23 cellular contexts compared by ENCODE assay signal in the genomic region with DNA sequence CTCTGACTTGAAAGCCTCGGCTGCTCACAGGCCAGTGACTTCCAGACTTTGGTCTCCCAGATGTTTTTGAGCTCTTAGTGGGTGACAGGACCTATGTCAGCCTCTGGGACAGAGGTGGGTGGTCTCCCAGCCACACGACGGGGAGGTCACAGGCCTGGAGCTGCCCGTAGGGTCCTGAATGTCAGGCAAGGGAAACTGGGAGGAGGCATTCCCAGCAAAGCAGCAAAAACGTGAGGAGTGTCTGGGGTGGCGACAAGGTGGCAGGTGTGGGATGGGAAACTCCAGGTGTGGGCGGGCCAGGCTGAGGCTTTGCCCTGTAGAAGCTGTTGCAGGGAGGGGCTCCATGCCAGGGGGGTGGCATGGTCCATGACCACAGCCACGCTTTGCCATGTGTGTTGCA.
"Had no signal": no experiment of that assay in that cellular context is flagged by ENCODE, and none has a peak within 500 bp of the region (broad histone marks: within the 10 kb centered on the region; RNA-seq: fewer than 3 reads in every experiment).

No MANE protein-coding gene starts in this region.

- H3K36me3 ChIP-seq: cardiac muscle cell, colonic mucosa, heart left ventricle, left lung, lower lobe of right lung, neural progenitor cell, pancreas, prostate gland, sigmoid colon, thoracic aorta, transverse colon had no signal

- H3K4me3 ChIP-seq: cardiac muscle cell, colonic mucosa, heart left ventricle, left lung, lower lobe of right lung, neural progenitor cell, pancreas, prostate gland, sigmoid colon, skin epidermis, thoracic aorta, transverse colon had no signal

- H3K4me3 Mint-ChIP-seq: endodermal cell; memory B cell; natural killer cell treated with Interleukin-12 subunit alpha and Interleukin-12 subunit beta and Interleukin-15 and Interleukin-18, amount 100 ng/mL, for 72 hours; neural progenitor cell had no signal

- H3K4me1 ChIP-seq: colonic mucosa, heart left ventricle, left lung, lower lobe of right lung, neural progenitor cell, pancreas, prostate gland, sigmoid colon, transverse colon had no signal

- H3K9me3 Mint-ChIP-seq: memory B cell; natural killer cell treated with Interleukin-12 subunit alpha and Interleukin-12 subunit beta and Interleukin-15 and Interleukin-18, amount 100 ng/mL, for 72 hours had no signal

- H3K4me2 ChIP-seq: neural progenitor cell had no signal

- FAIRE-seq: frontal cortex, pancreas had no signal

- DNase-seq: cerebellar nuclear complex; colonic mucosa; dermis blood vessel endothelial cell; effector CD4-positive, alpha-beta T cell; endodermal cell; left lung; lower lobe of right lung; midbrain; occipital lobe; pancreas; sigmoid colon; stimulated activated CD4-positive, alpha-beta T cell treated with anti-CD3 and anti-CD28 coated beads, Interleukin-2, amount 100 ng/mL, for 48 hours; stimulated activated naive CD8-positive, alpha-beta T cell treated with anti-CD3 and anti-CD28 coated beads, Interleukin-15, Interleukin-2, amounts not matched to agents 100 U/mL and 50 U/mL, for 24 hours; transverse colon had no signal

- H3K36me3 Mint-ChIP-seq: memory B cell; natural killer cell treated with Interleukin-12 subunit alpha and Interleukin-12 subunit beta and Interleukin-15 and Interleukin-18, amount 100 ng/mL, for 72 hours; neural progenitor cell had no signal

- H3K27me3 ChIP-seq: cardiac muscle cell, colonic mucosa, neural progenitor cell, pancreas had no signal

- H2AFZ ChIP-seq: neural progenitor cell had no signal

- ATAC-seq: heart left ventricle; left lung; lower lobe of right lung; pancreas; stimulated activated naive CD8-positive, alpha-beta T cell treated with anti-CD3 and anti-CD28 coated beads, Interleukin-15, Interleukin-2, amounts not matched to agents 100 U/mL and 50 U/mL, for 24 hours had no signal

- H3K4me1 Mint-ChIP-seq: endodermal cell, memory B cell had no signal

- H3K9me3 ChIP-seq: colonic mucosa, heart left ventricle, left lung, lower lobe of right lung, pancreas, prostate gland, sigmoid colon, thoracic aorta, transverse colon had no signal

- H3K27ac Mint-ChIP-seq: endodermal cell; memory B cell; natural killer cell treated with Interleukin-12 subunit alpha and Interleukin-12 subunit beta and Interleukin-15 and Interleukin-18, amount 100 ng/mL, for 72 hours; neural progenitor cell had no signal

- H3K27ac ChIP-seq: cardiac muscle cell, colonic mucosa, heart left ventricle, left lung, lower lobe of right lung, neural progenitor cell, pancreas, prostate gland, sigmoid colon, skin epidermis, thoracic aorta, transverse colon had no signal

- H3K9ac ChIP-seq: neural progenitor cell had no signal
